ENCODE assay signal across 18 cellular contexts in the genomic region with DNA sequence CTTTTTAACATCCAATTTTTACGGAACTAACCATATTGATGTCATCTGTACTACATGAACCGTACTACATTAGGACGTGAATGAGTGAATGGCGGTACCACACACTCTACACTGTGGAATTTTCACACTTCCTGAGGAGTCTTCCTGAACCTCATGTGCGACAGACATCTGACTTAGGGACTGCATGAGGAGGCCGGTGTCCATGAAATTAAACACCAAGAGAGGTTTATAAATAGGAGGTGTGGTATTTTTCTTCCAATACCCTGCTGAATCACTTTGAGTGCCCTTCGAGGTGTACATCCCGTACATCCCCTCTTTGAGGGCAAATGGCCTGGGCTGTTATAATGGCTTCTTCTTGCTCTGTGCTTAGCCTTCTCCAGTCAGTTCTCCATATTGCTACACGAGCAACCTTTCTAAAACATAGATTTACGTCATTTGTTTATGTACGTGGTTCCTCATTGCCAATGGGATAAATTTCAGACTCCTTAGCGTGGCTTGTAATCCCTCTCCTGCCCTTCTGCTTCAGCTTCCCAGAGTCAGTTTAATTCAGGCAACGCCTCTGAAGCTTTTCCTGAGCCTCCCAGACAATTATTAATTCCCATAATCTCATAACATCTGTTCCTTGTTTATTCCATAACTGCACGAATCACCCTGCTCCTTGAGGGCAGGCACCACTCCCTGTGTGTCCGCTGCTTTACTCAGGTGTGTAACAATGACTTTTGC.
"Had no signal": no experiment of that assay in that cellular context is flagged by ENCODE, and none has a peak within 500 bp of the region (broad histone marks: within the 10 kb centered on the region; RNA-seq: fewer than 3 reads in every experiment).

No MANE protein-coding gene starts in this region.

- H3K27me3 Mint-ChIP-seq: activated CD4-positive, alpha-beta memory T cell treated with anti-CD3 and anti-CD28 coated beads, Interleukin-2, amount 10 ng/mL, durations not matched to agents 7 days and 5 days; activated CD8-positive, alpha-beta memory T cell treated with anti-CD3 and anti-CD28 coated beads, Interleukin-2, amount 10 ng/mL, durations not matched to agents 7 days and 5 days; activated T-helper 17 cell treated with anti-CD3 and anti-CD28 coated beads, Interleukin-2, amount 50 U/mL, for 72 hours; natural killer cell treated with Interleukin-12 subunit alpha and Interleukin-12 subunit beta and Interleukin-15 and Interleukin-18, amount 100 ng/mL, for 72 hours had no signal

- DNase-seq: activated CD4-positive, alpha-beta memory T cell treated with anti-CD3 and anti-CD28 coated beads, Interleukin-2, amount 10 ng/mL, durations not matched to agents 7 days and 5 days; activated CD4-positive, alpha-beta T cell treated with anti-CD3 and anti-CD28 coated beads for 48 hours; activated CD4-positive, CD25-positive, alpha-beta regulatory T cell; activated CD8-positive, alpha-beta memory T cell treated with anti-CD3 and anti-CD28 coated beads, Interleukin-2, amount 10 ng/mL, durations not matched to agents 7 days and 5 days; activated naive CD4-positive, alpha-beta T cell treated with anti-CD3 and anti-CD28 coated beads for 36 hours; activated T-cell treated with anti-CD3 and anti-CD28 coated beads, Interleukin-2, amount 50 U/mL, for 1 hour; aorta; cortex of kidney; erythroblast; left cardiac atrium; mesendoderm; occipital lobe; stimulated activated CD4-positive, alpha-beta T cell treated with anti-CD3 and anti-CD28 coated beads, Interleukin-2, amount 100 ng/mL, for 24 hours; stimulated activated naive CD4-positive, alpha-beta T cell treated with Interleukin-2 at 50 U/mL for 16 hours; thyroid gland had no signal

- H3K27me3 ChIP-seq: thyroid gland had no signal

- H3K36me3 ChIP-seq: thyroid gland had no signal

- H3K4me3 Mint-ChIP-seq: activated CD4-positive, alpha-beta memory T cell treated with anti-CD3 and anti-CD28 coated beads, Interleukin-2, amount 10 ng/mL, durations not matched to agents 7 days and 5 days; activated CD8-positive, alpha-beta memory T cell treated with anti-CD3 and anti-CD28 coated beads, Interleukin-2, amount 10 ng/mL, durations not matched to agents 7 days and 5 days; activated naive CD4-positive, alpha-beta T cell treated with anti-CD3 and anti-CD28 coated beads for 36 hours; activated T-helper 17 cell treated with anti-CD3 and anti-CD28 coated beads, Interleukin-2, amount 50 U/mL, for 72 hours; natural killer cell treated with Interleukin-12 subunit alpha and Interleukin-12 subunit beta and Interleukin-15 and Interleukin-18, amount 100 ng/mL, for 72 hours; T-helper 2 cell treated with Interferon-gamma antibody and Interleukin-4, amounts not matched to agents 5 μg/mL and 100 μg/mL, for 36 hours had no signal

- H3K9me3 ChIP-seq: thyroid gland had no signal

- H3K27ac ChIP-seq: thyroid gland had no signal

- H3K27ac Mint-ChIP-seq: activated CD4-positive, alpha-beta memory T cell treated with anti-CD3 and anti-CD28 coated beads, Interleukin-2, amount 10 ng/mL, durations not matched to agents 7 days and 5 days; activated CD8-positive, alpha-beta memory T cell treated with anti-CD3 and anti-CD28 coated beads, Interleukin-2, amount 10 ng/mL, durations not matched to agents 7 days and 5 days; activated naive CD4-positive, alpha-beta T cell treated with anti-CD3 and anti-CD28 coated beads for 36 hours; activated T-helper 17 cell treated with anti-CD3 and anti-CD28 coated beads, Interleukin-2, amount 50 U/mL, for 72 hours; natural killer cell treated with Interleukin-12 subunit alpha and Interleukin-12 subunit beta and Interleukin-15 and Interleukin-18, amount 100 ng/mL, for 72 hours; T-helper 2 cell treated with Interferon-gamma antibody and Interleukin-4, amounts not matched to agents 5 μg/mL and 100 μg/mL, for 36 hours had no signal

- H3K36me3 Mint-ChIP-seq: natural killer cell treated with Interleukin-12 subunit alpha and Interleukin-12 subunit beta and Interleukin-15 and Interleukin-18, amount 100 ng/mL, for 72 hours had no signal

- H3K4me3 ChIP-seq: thyroid gland had no signal

- H3K4me1 Mint-ChIP-seq: activated T-helper 17 cell treated with anti-CD3 and anti-CD28 coated beads, Interleukin-2, amount 50 U/mL, for 72 hours had no signal

- H3K9me3 Mint-ChIP-seq: activated CD4-positive, alpha-beta memory T cell treated with anti-CD3 and anti-CD28 coated beads, Interleukin-2, amount 10 ng/mL, durations not matched to agents 7 days and 5 days; activated naive CD4-positive, alpha-beta T cell treated with anti-CD3 and anti-CD28 coated beads for 36 hours; activated T-helper 17 cell treated with anti-CD3 and anti-CD28 coated beads, Interleukin-2, amount 50 U/mL, for 72 hours; natural killer cell treated with Interleukin-12 subunit alpha and Interleukin-12 subunit beta and Interleukin-15 and Interleukin-18, amount 100 ng/mL, for 72 hours; T-helper 2 cell treated with Interferon-gamma antibody and Interleukin-4, amounts not matched to agents 5 μg/mL and 100 μg/mL, for 36 hours had no signal
